Comparison of ENCODE assay signal across 1 cellular context in genomic region chr7:6026011-6026819, GRCh38.
A peak's percentile ranks its signal among the peaks of the same experiment; 100 is the strongest.
TF ChIP-seq lines count a peak whose summit lies in the region.

No MANE protein-coding gene starts in this region.

TF ChIP-seq in H1, 55 proteins besides CTCF, POLR2A, EP300 and RAD21:
- no peak for TF ChIP-seq EZH2 (IDR thresholded peaks at IDR 0.05; ENCODE audit: low read depth, low read length, severe bottlenecking)
- TF ChIP-seq SIN3A (conservative IDR thresholded peaks at IDR 0.05 in 1 of 2, IDR thresholded peaks at IDR 0.05 in 1 of 2; ENCODE audit: low read depth in 1 of 2, low read length in 2 of 2) = 0 out of 4 replicates have a peak, but pooled peaks of 1 of the 2 experiments have one; percentile 24
TF ChIP-seq in H1: peak in this region for 1.
